1 cellular context compared by ENCODE assay signal in genomic region chr4:98686847-98687246, GRCh38.
TF ChIP-seq lines count a peak whose summit lies in the region.

No MANE protein-coding gene starts in this region.

TF ChIP-seq in K562, 482 proteins besides CTCF, POLR2A, EP300 and RAD21 (continued from another document and continues in another):
- 0 out of 2 replicates have a peak, but pooled peaks have one; percentile 12 for TF ChIP-seq ESRRA (IDR thresholded peaks at IDR 0.05; ENCODE audit: borderline replicate concordance, low read depth)
- no peak for TF ChIP-seq ZBTB26 (CRISPR knock-in tag; IDR thresholded peaks at IDR 0.05)
- TF ChIP-seq POU5F1 (IDR thresholded peaks at IDR 0.05; ENCODE audit: borderline replicate concordance, low read depth, low read length, partially characterized antibody), result no peak
- peak in 1 of 2 experiments; percentile 55; a peak in 1 of 4 replicates for TF ChIP-seq TEAD1 (CRISPR knock-in tag; IDR thresholded peaks at IDR 0.05)
- peak in 1 of 2 experiments; percentile 39; a peak in 1 of 4 replicates for TF ChIP-seq ARNT (IDR thresholded peaks at IDR 0.05)
- no peak for TF ChIP-seq FOXA1 (IDR thresholded peaks at IDR 0.05; ENCODE audit: borderline replicate concordance)
- 0 out of 2 replicates have a peak, but pooled peaks have one; percentile 10 for TF ChIP-seq PKNOX1 (IDR thresholded peaks at IDR 0.05)
- no peak for TF ChIP-seq ZBED1 (IDR thresholded peaks at IDR 0.05)
- no peak for TF ChIP-seq CUX1 (CRISPR knock-in tag; IDR thresholded peaks at IDR 0.05)
- no peak for TF ChIP-seq SNIP1 (IDR thresholded peaks at IDR 0.05; ENCODE audit: low read depth)
- no peak for TF ChIP-seq MCM5 (IDR thresholded peaks at IDR 0.05; ENCODE audit: low read depth)
- no peak for TF ChIP-seq ETV6 (IDR thresholded peaks at IDR 0.05; ENCODE audit: borderline replicate concordance in 1 of 2, low read depth in 2 of 2, low read length in 1 of 2)
- TF ChIP-seq ETV6 (CRISPR knock-in tag; IDR thresholded peaks at IDR 0.05; ENCODE audit: borderline replicate concordance), result no peak
- TF ChIP-seq SIX5 (IDR thresholded peaks at IDR 0.05; ENCODE audit: borderline replicate concordance in 1 of 2, insufficient read depth in 1 of 2, low read depth in 1 of 2, low read length in 2 of 2), result no peak
- TF ChIP-seq KAT2B (IDR thresholded peaks at IDR 0.05; ENCODE audit: low read depth, low read length), result no peak
- TF ChIP-seq ZNF384 (IDR thresholded peaks at IDR 0.05; ENCODE audit: low read depth, low read length), result no peak
- peak; percentile 70; the same call in 1 of the 2 replicates for TF ChIP-seq HDAC2 (IDR thresholded peaks at IDR 0.05)
- no peak for TF ChIP-seq PREB (CRISPR knock-in tag; IDR thresholded peaks at IDR 0.05)
- no peak for TF ChIP-seq ZC3H8 (IDR thresholded peaks at IDR 0.05)
- no peak for TF ChIP-seq GATAD2A (IDR thresholded peaks at IDR 0.05)
- TF ChIP-seq ZNF280A (IDR thresholded peaks at IDR 0.05; ENCODE audit: low read depth, partially characterized antibody), result no peak
- TF ChIP-seq NR2F6 (CRISPR knock-in tag; IDR thresholded peaks at IDR 0.05), result no peak
- no peak for TF ChIP-seq NR4A1 (CRISPR knock-in tag; IDR thresholded peaks at IDR 0.05)
- TF ChIP-seq NR4A1 (tag; IDR thresholded peaks at IDR 0.05), result no peak
- TF ChIP-seq MEF2D (tag; conservative IDR thresholded peaks at IDR 0.05; ENCODE audit: low read depth), result no peak
- no peak for TF ChIP-seq ZBTB2 (IDR thresholded peaks at IDR 0.05)
- TF ChIP-seq RHOXF2B (CRISPR knock-in tag; conservative IDR thresholded peaks at IDR 0.05), result no peak
- no peak for TF ChIP-seq TFAP4 (CRISPR knock-in tag; IDR thresholded peaks at IDR 0.05; ENCODE audit: borderline replicate concordance)
- no peak for TF ChIP-seq TCF15 (CRISPR knock-in tag; IDR thresholded peaks at IDR 0.05)
- TF ChIP-seq HNRNPL (IDR thresholded peaks at IDR 0.05; ENCODE audit: low read depth, low read length), result no peak
- TF ChIP-seq POLR2G (IDR thresholded peaks at IDR 0.05; ENCODE audit: low read depth, low read length), result no peak
- peak; percentile 28; the same call in 1 of the 2 replicates for TF ChIP-seq RNF2 (IDR thresholded peaks at IDR 0.05)
- peak; percentile 45 for TF ChIP-seq VEZF1 (CRISPR knock-in tag; IDR thresholded peaks at IDR 0.05)
- no peak for TF ChIP-seq ZNF197 (CRISPR knock-in tag; IDR thresholded peaks at IDR 0.05; ENCODE audit: low read depth)
- TF ChIP-seq SLC30A9 (CRISPR knock-in tag; IDR thresholded peaks at IDR 0.05), result no peak
- TF ChIP-seq BCLAF1 (IDR thresholded peaks at IDR 0.05; ENCODE audit: borderline replicate concordance in 1 of 2, control insufficient read depth in 1 of 2, low read depth in 2 of 2, low read length in 1 of 2), result no peak
- peak; percentile 97 for TF ChIP-seq CBFA2T3 (IDR thresholded peaks at IDR 0.05)
- TF ChIP-seq U2AF2 (optimal IDR thresholded peaks at IDR 0.05; ENCODE audit: low read depth, low read length), result no peak
- no peak for TF ChIP-seq ETS1 (conservative IDR thresholded peaks at IDR 0.05; ENCODE audit: control insufficient read depth, low read depth, low read length)
- no peak for TF ChIP-seq ZNF347 (CRISPR knock-in tag; IDR thresholded peaks at IDR 0.05; ENCODE audit: low read depth)
- TF ChIP-seq ARID3B (CRISPR knock-in tag; IDR thresholded peaks at IDR 0.05; ENCODE audit: borderline replicate concordance), result no peak
- no peak for TF ChIP-seq GATAD2B (IDR thresholded peaks at IDR 0.05; ENCODE audit: borderline replicate concordance)
